8 cellular contexts compared by ENCODE assay signal in the genomic region with DNA sequence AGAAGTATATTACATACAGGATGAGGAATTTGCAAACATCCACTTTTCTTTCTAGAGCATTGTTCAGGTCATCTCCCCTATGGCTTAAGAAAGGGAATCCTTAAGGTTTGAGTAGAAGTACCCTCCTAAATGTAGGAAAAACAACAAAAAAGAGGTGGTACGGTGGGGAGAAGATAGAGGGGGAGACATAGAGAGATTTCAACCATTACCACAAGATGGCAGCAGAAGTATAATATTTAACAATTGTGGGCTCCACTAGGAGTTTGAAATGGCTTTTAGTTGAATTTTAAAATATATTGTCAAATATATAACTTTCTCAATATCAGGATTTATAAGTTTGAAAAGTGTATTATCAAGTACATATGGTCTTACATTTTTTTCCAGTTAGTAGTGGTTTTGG.
DNase-seq lines count a peak whose midpoint lies in the region; ATAC-seq, FAIRE-seq and TF ChIP-seq lines count a peak whose summit lies in the region.

No MANE protein-coding gene starts in this region.

- DNase-seq in BE2C = no peak
- no peak for DNase-seq in GM19239 (ENCODE audit: insufficient read length, low spot score)
- peak; percentile 68 for DNase-seq in OCI-M1 (lab: John Stamatoyannopoulos, UW)
- peak; percentile 64 for DNase-seq in fibroblast of the aortic adventitia (ENCODE audit: low read depth)
- no peak for DNase-seq in gastrocnemius medialis
- no peak for DNase-seq in MG63
- DNase-seq in NK-92 treated with Interleukin-12 subunit alpha and Interleukin-12 subunit beta, amount 100 ng/mL, for 24 hours (lab: John Stamatoyannopoulos, UW) = no peak

- peak; percentile 50 to 72 for ATAC-seq in gastrocnemius medialis
- ATAC-seq in GM21786 (IDR thresholded peaks at IDR 0.05; ENCODE audit: unreplicated experiment) = no peak

- intact Hi-C loops in gastrocnemius medialis (cut with DNase I; ENCODE audit: low total_unique reads) = loop anchor here (2.0 to 5.0 kb wide), 2 partner anchors 46 to 421 kb away; no protein-coding TSS in a partner anchor

- H3K4me1 ChIP-seq in BE2C = no peaks in the 10 kb centered on the region
- peaks cover 43 to 65% of the 10 kb centered on the region in 2 donors for H3K4me1 ChIP-seq in gastrocnemius medialis

- no peak overlapping the region for H3K4me3 ChIP-seq in BE2C (ENCODE audit: low read depth, low read length)
- H3K4me3 ChIP-seq in fibroblast of the aortic adventitia (ENCODE audit: low read depth, low read length) = no peak overlapping the region
- H3K4me3 ChIP-seq in gastrocnemius medialis = no peak overlapping the region
- H3K4me3 ChIP-seq in MG63 = no peak overlapping the region

- H3K27me3 ChIP-seq in BE2C (peaks cover 26% of the 10 kb centered on the region), gastrocnemius medialis (no peaks in the 10 kb centered on the region), MG63 (no peaks in the 10 kb centered on the region)

- in situ Hi-C loops in gastrocnemius medialis (cut with MboI; ENCODE audit: low sequenced_read_pairs in 4 of 4) = loop anchor here in 3 of 4 donors (10.0 to 25.0 kb wide), 3 partner anchors 423 to 1213 kb away; no protein-coding TSS in a partner anchor

- TF ChIP-seq POLR2A in gastrocnemius medialis (IDR thresholded peaks at IDR 0.05) = no peak

- TF ChIP-seq CTCF in BE2C (IDR thresholded peaks at IDR 0.05; ENCODE audit: low read depth, low read length) (peak; percentile 58), fibroblast of the aortic adventitia (IDR thresholded peaks at IDR 0.05; ENCODE audit: insufficient read depth, low read length) (peak; percentile 61), gastrocnemius medialis (IDR thresholded peaks at IDR 0.05 in 4 of 5, conservative IDR thresholded peaks at IDR 0.05 in 1 of 5) (peak; percentile 45 to 66 (median 53))

- peak overlapping the region in 2 of 4 donors; percentile 1 to 25 for H3K27ac ChIP-seq in gastrocnemius medialis

- peak; percentile 73 for FAIRE-seq in GM19239 (lab: Jason Lieb, UNC)

- H3K36me3 ChIP-seq in BE2C (no peaks in the 10 kb centered on the region), gastrocnemius medialis (no peaks in the 10 kb centered on the region), MG63 (no peaks in the 10 kb centered on the region)

- H3K9me3 ChIP-seq in BE2C (no peaks in the 10 kb centered on the region), gastrocnemius medialis (no peaks in the 10 kb centered on the region), MG63 (no peaks in the 10 kb centered on the region)

Comparison
In these comparisons a context has a peak if more than half of its experiments do, and no peak if none do; other contexts are left out.
1. DNase-seq: peak in OCI-M1 (single experiment) and fibroblast of the aortic adventitia (single experiment); none in BE2C (single experiment), GM19239 (single experiment), gastrocnemius medialis (0 of 2), MG63 (single experiment) and NK-92 treated with Interleukin-12 subunit alpha and Interleukin-12 subunit beta, amount 100 ng/mL, for 24 hours (single experiment).
2. Peak in every context shown above with its lines, with median percentiles within 50 percentile points of each other: CTCF ChIP-seq.